Comparison of ENCODE assay signal across 21 cellular contexts in the genomic region with DNA sequence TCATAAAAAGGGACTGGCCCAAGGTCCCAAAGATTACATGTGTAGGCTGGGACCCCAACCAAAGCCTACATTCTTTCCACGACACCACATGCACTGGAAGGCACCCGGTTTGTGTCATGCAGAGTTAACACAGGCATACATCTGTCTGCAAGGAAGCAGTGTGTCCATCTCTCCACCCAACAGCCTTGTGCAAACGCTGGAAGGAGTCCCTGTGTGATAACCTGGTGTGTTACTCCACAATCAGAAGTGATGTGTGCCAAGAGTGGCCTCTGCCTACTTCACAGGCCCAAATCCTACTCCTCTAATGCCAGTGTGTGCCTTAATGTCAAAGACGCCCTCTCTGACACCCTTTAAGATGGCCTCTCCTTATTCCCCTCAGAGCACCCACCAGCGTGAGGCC.
"Had no signal": no experiment of that assay in that cellular context is flagged by ENCODE, and none has a peak within 500 bp of the region (broad histone marks: within the 10 kb centered on the region; RNA-seq: fewer than 3 reads in every experiment).

No MANE protein-coding gene starts in this region.

- FAIRE-seq: colon, frontal cortex had no signal

- H3K36me3 ChIP-seq: lower lobe of right lung had no signal

- H3K27ac ChIP-seq: dorsolateral prefrontal cortex, lower lobe of right lung had no signal

- ATAC-seq: activated CD8-positive, alpha-beta memory T cell treated with anti-CD3 and anti-CD28 coated beads, Interleukin-2, amount 10 ng/mL, durations not matched to agents 7 days and 5 days; lower lobe of right lung; stimulated activated naive CD8-positive, alpha-beta T cell treated with anti-CD3 and anti-CD28 coated beads, Interleukin-15, amount 100 ng/mL, for 72 hours had no signal

- H3K27me3 ChIP-seq: dorsolateral prefrontal cortex, suprapubic skin had no signal

- H3K4me3 ChIP-seq: dorsolateral prefrontal cortex, lower lobe of right lung, suprapubic skin had no signal

- H3K9me3 ChIP-seq: lower lobe of right lung, suprapubic skin had no signal

- H3K27ac Mint-ChIP-seq: activated CD4-positive, alpha-beta memory T cell treated with anti-CD3 and anti-CD28 coated beads, Interleukin-2, amount 10 ng/mL, durations not matched to agents 7 days and 5 days; activated CD8-positive, alpha-beta memory T cell treated with anti-CD3 and anti-CD28 coated beads, Interleukin-2, amount 10 ng/mL, durations not matched to agents 7 days and 5 days; activated naive CD8-positive, alpha-beta T cell treated with anti-CD3 and anti-CD28 coated beads for 36 hours; immature natural killer cell; mesothelial cell of epicardium; stimulated activated naive CD8-positive, alpha-beta T cell treated with anti-CD3 and anti-CD28 coated beads, Interleukin-15, amount 100 ng/mL, for 72 hours; T-helper 2 cell treated with Interferon-gamma antibody and Interleukin-4, amounts not matched to agents 5 μg/mL and 100 μg/mL, for 36 hours had no signal

- H3K9me3 Mint-ChIP-seq: activated CD4-positive, alpha-beta memory T cell treated with anti-CD3 and anti-CD28 coated beads, Interleukin-2, amount 10 ng/mL, durations not matched to agents 7 days and 5 days; activated naive CD8-positive, alpha-beta T cell treated with anti-CD3 and anti-CD28 coated beads for 36 hours; immature natural killer cell; mesothelial cell of epicardium; nephron; stimulated activated naive CD8-positive, alpha-beta T cell treated with anti-CD3 and anti-CD28 coated beads, Interleukin-15, amount 100 ng/mL, for 72 hours; T-helper 2 cell treated with Interferon-gamma antibody and Interleukin-4, amounts not matched to agents 5 μg/mL and 100 μg/mL, for 36 hours; type B pancreatic cell had no signal

- H3K4me3 Mint-ChIP-seq: activated CD4-positive, alpha-beta memory T cell treated with anti-CD3 and anti-CD28 coated beads, Interleukin-2, amount 10 ng/mL, durations not matched to agents 7 days and 5 days; activated CD8-positive, alpha-beta memory T cell treated with anti-CD3 and anti-CD28 coated beads, Interleukin-2, amount 10 ng/mL, durations not matched to agents 7 days and 5 days; activated naive CD8-positive, alpha-beta T cell treated with anti-CD3 and anti-CD28 coated beads for 36 hours; immature natural killer cell; mesothelial cell of epicardium; nephron; stimulated activated naive CD8-positive, alpha-beta T cell treated with anti-CD3 and anti-CD28 coated beads, Interleukin-15, amount 100 ng/mL, for 72 hours; T-helper 2 cell treated with Interferon-gamma antibody and Interleukin-4, amounts not matched to agents 5 μg/mL and 100 μg/mL, for 36 hours; type B pancreatic cell had no signal

- DNase-seq: activated CD4-positive, alpha-beta memory T cell treated with anti-CD3 and anti-CD28 coated beads, Interleukin-2, amount 10 ng/mL, durations not matched to agents 7 days and 5 days; activated CD4-positive, alpha-beta T cell treated with anti-CD3 and anti-CD28 coated beads for 48 hours; activated CD4-positive, CD25-positive, alpha-beta regulatory T cell; activated CD8-positive, alpha-beta memory T cell treated with anti-CD3 and anti-CD28 coated beads, Interleukin-2, amount 10 ng/mL, durations not matched to agents 7 days and 5 days; activated naive CD8-positive, alpha-beta T cell treated with anti-CD3 and anti-CD28 coated beads for 36 hours; central memory CD4-positive, alpha-beta T cell; dorsolateral prefrontal cortex; head of caudate nucleus; immature natural killer cell; lower lobe of right lung; occipital lobe; posterior cingulate gyrus; retina; stimulated activated naive CD8-positive, alpha-beta T cell treated with anti-CD3 and anti-CD28 coated beads, Interleukin-15, amount 100 ng/mL, for 72 hours had no signal

- H3K27me3 Mint-ChIP-seq: activated CD4-positive, alpha-beta memory T cell treated with anti-CD3 and anti-CD28 coated beads, Interleukin-2, amount 10 ng/mL, durations not matched to agents 7 days and 5 days; activated CD8-positive, alpha-beta memory T cell treated with anti-CD3 and anti-CD28 coated beads, Interleukin-2, amount 10 ng/mL, durations not matched to agents 7 days and 5 days; activated naive CD8-positive, alpha-beta T cell treated with anti-CD3 and anti-CD28 coated beads for 36 hours; stimulated activated naive CD8-positive, alpha-beta T cell treated with anti-CD3 and anti-CD28 coated beads, Interleukin-15, amount 100 ng/mL, for 72 hours had no signal
